Comparison of ENCODE assay signal across 20 cellular contexts in the genomic region with DNA sequence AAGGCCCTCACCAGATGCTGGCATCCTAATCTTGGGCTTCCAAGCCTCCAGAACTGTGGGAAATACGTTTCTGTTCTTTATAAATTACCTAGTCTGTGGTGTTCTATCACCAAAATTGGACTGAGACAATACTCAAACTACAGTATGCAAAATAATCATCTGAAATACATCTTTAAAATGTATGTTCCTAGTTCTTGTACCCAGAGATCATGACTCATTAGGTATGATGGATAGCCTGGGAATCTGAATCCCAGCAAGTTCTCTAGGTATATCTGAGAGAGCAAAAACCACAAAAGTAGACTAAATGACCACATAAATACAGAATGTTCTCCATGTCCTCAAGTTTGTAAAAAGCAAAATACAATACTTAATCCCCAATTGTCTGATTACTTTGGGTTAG.
"Had no signal": no experiment of that assay in that cellular context is flagged by ENCODE, and none has a peak within 500 bp of the region (broad histone marks: within the 10 kb centered on the region; RNA-seq: fewer than 3 reads in every experiment).

No MANE protein-coding gene starts in this region.

- H3K4me3 Mint-ChIP-seq: activated T-cell treated with anti-CD3 and anti-CD28 coated beads, Interleukin-2, amount 50 U/mL, for 24 hours; dendritic cell treated with granulocyte-macrophage colony-stimulating factor and Interleukin-4, amounts not matched to agents 40 ng/mL and 50 ng/mL, for 4 days; natural killer cell; stimulated activated naive CD8-positive, alpha-beta T cell treated with anti-CD3 and anti-CD28 coated beads, Interleukin-15, Interleukin-2, amounts not matched to agents 100 ng/mL and 50 ng/mL, for 24 hours; T-helper 17 cell had no signal

- ATAC-seq: natural killer cell, T-helper 17 cell had no signal

- H3K27me3 Mint-ChIP-seq: activated T-cell treated with anti-CD3 and anti-CD28 coated beads, Interleukin-2, amount 50 U/mL, for 24 hours; dendritic cell treated with granulocyte-macrophage colony-stimulating factor and Interleukin-4, amounts not matched to agents 40 ng/mL and 50 ng/mL, for 4 days had no signal

- H3K4me1 Mint-ChIP-seq: natural killer cell, T-helper 17 cell had no signal

- H3K4me3 ChIP-seq: hepatocyte, left ventricle myocardium inferior, smooth muscle cell, suprapubic skin had no signal

- H3K27ac Mint-ChIP-seq: activated T-cell treated with anti-CD3 and anti-CD28 coated beads, Interleukin-2, amount 50 U/mL, for 24 hours; dendritic cell treated with granulocyte-macrophage colony-stimulating factor and Interleukin-4, amounts not matched to agents 40 ng/mL and 50 ng/mL, for 4 days; natural killer cell; stimulated activated naive CD8-positive, alpha-beta T cell treated with anti-CD3 and anti-CD28 coated beads, Interleukin-15, Interleukin-2, amounts not matched to agents 100 ng/mL and 50 ng/mL, for 24 hours; T-helper 17 cell had no signal

- H3K9me3 Mint-ChIP-seq: activated T-cell treated with anti-CD3 and anti-CD28 coated beads, Interleukin-2, amount 50 U/mL, for 24 hours; dendritic cell treated with granulocyte-macrophage colony-stimulating factor and Interleukin-4, amounts not matched to agents 40 ng/mL and 50 ng/mL, for 4 days; natural killer cell; stimulated activated naive CD8-positive, alpha-beta T cell treated with anti-CD3 and anti-CD28 coated beads, Interleukin-15, Interleukin-2, amounts not matched to agents 100 ng/mL and 50 ng/mL, for 24 hours had no signal

- H3K36me3 ChIP-seq: left ventricle myocardium inferior, neutrophil, suprapubic skin, WERI-Rb-1 had no signal

- DNase-seq: activated CD4-positive, alpha-beta T cell treated with anti-CD3 and anti-CD28 coated beads, Interleukin-2, amount 50 U/mL, for 48 hours; activated effector memory CD4-positive, alpha-beta T cell treated with Interleukin-2 at 50 U/mL for 16 hours; activated naive CD4-positive, alpha-beta T cell treated with anti-CD3 and anti-CD28 coated beads, Interleukin-2, amount 50 U/mL, for 16 hours; activated T-cell treated with anti-CD3 and anti-CD28 coated beads, Interleukin-2, amount 50 U/mL, for 24 hours; amygdala; cerebellar nuclear complex; effector memory CD4-positive, alpha-beta T cell; kidney; left ventricle myocardium inferior; mesenchymal stem cell; natural killer cell; T-helper 17 cell; trophoblast cell; WERI-Rb-1 had no signal

- H3K27me3 ChIP-seq: hepatocyte, neutrophil, suprapubic skin had no signal

- H3K36me3 Mint-ChIP-seq: natural killer cell had no signal

- H3K4me1 ChIP-seq: left ventricle myocardium inferior, suprapubic skin had no signal

- H3K27ac ChIP-seq: hepatocyte, left ventricle myocardium inferior, neutrophil, suprapubic skin, WERI-Rb-1 had no signal

- H3K9me3 ChIP-seq: left ventricle myocardium inferior, neutrophil, suprapubic skin had no signal
